Comparison of ENCODE assay signal across 11 cellular contexts in the genomic region with DNA sequence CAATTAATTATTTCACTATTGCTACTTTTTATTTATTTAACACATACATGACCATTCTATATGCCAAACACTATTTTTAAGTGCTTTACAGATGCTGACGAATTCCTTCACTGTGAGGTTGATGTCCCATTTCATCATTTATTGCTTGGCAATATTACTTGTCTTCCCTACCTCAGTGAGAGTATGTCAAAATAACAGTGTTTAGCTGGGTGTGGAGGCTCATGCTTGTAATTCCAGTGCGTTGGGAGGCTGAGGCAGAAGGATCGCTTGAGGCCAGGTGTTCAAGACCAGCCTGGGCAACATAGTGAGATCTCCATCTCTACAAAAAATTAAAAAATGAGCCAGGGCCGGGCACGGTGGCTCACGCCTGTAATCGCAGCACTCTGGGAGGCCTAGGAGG. TPM values are rescaled to one million over a fixed set of nuclear protein-coding genes. Genes with fewer than 3 reads are reported as not detected.
"Had no signal": no experiment of that assay in that cellular context is flagged by ENCODE, and none has a peak within 500 bp of the region (broad histone marks: within the 10 kb centered on the region; RNA-seq: fewer than 3 reads in every experiment).

No MANE protein-coding gene starts in this region.

- ATAC-seq: HCT116, HepG2, K562 had no signal

- H3K4me3 ChIP-seq: GM23248, HAP-1, K562 had no signal

- H3K27ac ChIP-seq: GM23248, HL-60 had no signal

- H3K4me1 ChIP-seq: HAP-1 had no signal

- DNase-seq: GM23248, GOT3, H7, HFFc6, KG1 had no signal

- FAIRE-seq: HepG2, K562 had no signal

- H3K9me3 ChIP-seq: HAP-1 had no signal

RNA-seq across cellular contexts. Expression of gene MRC1, which starts 19.8 kb away (rescaled TPM):
- total RNA-seq: GM23248, H4, HepG2 had no signal
- polyA plus RNA-seq: GM23248, HepG2 had no signal

RNA-seq across cellular contexts. Expression of gene TMEM236, which starts 37.4 kb away (rescaled TPM):
- polyA plus RNA-seq: GM23248 had no signal
